ENCODE assay signal across 1 cellular context in the genomic region with DNA sequence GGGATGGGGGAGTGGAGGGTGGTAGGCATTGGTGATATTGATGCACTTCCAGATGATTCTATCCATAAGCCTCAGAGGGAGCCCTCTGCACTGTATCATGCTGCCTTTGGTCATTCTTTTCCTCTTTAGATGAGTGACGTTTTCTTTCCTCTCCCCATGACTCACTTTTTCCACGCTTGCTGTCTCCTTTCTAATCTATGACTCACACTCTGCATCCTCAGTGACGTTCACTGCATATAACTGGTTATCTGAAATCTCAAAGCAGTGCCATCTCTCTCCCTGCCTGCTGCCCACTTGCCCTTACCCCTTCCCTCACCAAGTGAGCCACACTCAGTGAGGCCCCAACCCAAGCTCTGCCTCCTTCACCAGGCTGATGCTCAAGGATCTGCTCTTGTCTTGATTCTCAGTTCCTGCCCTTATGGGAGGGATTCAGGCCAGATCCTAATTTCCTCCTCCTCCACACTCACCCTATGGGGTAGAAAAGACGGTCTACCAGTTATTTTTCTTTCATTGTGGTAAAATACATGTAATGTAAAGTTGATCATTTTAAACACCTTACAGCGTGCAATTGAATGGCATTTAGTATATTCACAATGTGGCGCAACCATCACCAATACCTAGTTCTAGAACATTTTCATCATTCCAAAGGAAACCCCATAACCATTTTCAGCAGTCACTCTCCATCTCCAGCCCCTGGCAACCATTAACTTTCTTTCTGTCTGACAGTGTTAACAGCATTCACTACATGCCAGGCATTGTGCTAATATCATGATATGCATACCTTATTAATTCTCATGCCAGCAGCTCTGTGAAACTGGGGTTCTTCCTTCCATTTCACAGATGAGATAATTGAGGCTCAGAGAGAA.
A peak's percentile ranks its signal among the peaks of the same experiment; 100 is the strongest.
TF ChIP-seq lines count a peak whose summit lies in the region.

No MANE protein-coding gene starts in this region.

TF ChIP-seq in endothelial cell of umbilical vein, 7 proteins besides CTCF, POLR2A, EP300 and RAD21 (continued from another document):
- TF ChIP-seq, protein P1, sequence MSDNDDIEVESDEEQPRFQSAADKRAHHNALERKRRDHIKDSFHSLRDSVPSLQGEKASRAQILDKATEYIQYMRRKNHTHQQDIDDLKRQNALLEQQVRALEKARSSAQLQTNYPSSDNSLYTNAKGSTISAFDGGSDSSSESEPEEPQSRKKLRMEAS (IDR thresholded peaks at IDR 0.05; ENCODE audit: insufficient read depth, insufficient read length) = no peak
- TF ChIP-seq GATA2 (IDR thresholded peaks at IDR 0.05; ENCODE audit: insufficient read depth, insufficient read length, low read depth, low read length) = peak; percentile 97
- peak; percentile 51 for TF ChIP-seq POLR2AphosphoS5 (IDR thresholded peaks at IDR 0.05; ENCODE audit: insufficient read depth, low read depth, low read length)
- TF ChIP-seq FOS (IDR thresholded peaks at IDR 0.05; ENCODE audit: borderline replicate concordance, insufficient read depth, low read length) = peak; percentile 100
- no peak for TF ChIP-seq EZH2 (IDR thresholded peaks at IDR 0.05; ENCODE audit: borderline replicate concordance, low read depth, low read length, severe bottlenecking)
